Comparison of ENCODE assay signal across 1 cellular context in the genomic region with DNA sequence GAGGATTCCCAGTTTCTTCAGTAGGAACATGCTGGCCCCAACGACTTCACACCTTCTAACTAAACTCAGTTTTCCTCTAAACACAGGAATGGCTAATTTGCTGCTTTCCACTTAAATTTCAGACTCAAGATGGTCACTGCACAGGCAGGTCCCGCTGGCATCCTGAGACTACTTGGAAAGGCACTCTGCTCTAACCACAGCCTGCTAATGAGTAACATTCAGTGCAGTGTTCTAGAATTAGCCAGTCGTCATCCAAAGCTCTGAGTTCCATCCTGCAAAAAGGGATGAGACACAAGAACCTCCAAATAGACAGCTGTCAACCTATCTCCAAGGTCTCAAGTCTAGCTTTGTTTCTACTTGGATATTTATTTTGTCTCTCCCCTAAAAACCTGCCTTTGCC.
TF ChIP-seq lines count a peak whose summit lies in the region.

No MANE protein-coding gene starts in this region.

TF ChIP-seq in K562, 482 proteins besides CTCF, POLR2A, EP300 and RAD21:
- TF ChIP-seq ZNF121 (CRISPR knock-in tag; conservative IDR thresholded peaks at IDR 0.05) (no peak), ELF2 (CRISPR knock-in tag; IDR thresholded peaks at IDR 0.05) (no peak), NR1H2 (CRISPR knock-in tag; IDR thresholded peaks at IDR 0.05) (no peak), SIRT6 (IDR thresholded peaks at IDR 0.05; ENCODE audit: low read depth, low read length) (no peak), TEAD2 (tag; IDR thresholded peaks at IDR 0.05) (no peak), KLF6 (CRISPR knock-in tag; IDR thresholded peaks at IDR 0.05; ENCODE audit: borderline replicate concordance) (no peak), HNRNPL (IDR thresholded peaks at IDR 0.05; ENCODE audit: low read depth, low read length) (no peak), SIX5 (IDR thresholded peaks at IDR 0.05; ENCODE audit: borderline replicate concordance in 1 of 2, insufficient read depth in 1 of 2, low read depth in 1 of 2, low read length in 2 of 2) (no peak)
- TF ChIP-seq, protein P1, sequence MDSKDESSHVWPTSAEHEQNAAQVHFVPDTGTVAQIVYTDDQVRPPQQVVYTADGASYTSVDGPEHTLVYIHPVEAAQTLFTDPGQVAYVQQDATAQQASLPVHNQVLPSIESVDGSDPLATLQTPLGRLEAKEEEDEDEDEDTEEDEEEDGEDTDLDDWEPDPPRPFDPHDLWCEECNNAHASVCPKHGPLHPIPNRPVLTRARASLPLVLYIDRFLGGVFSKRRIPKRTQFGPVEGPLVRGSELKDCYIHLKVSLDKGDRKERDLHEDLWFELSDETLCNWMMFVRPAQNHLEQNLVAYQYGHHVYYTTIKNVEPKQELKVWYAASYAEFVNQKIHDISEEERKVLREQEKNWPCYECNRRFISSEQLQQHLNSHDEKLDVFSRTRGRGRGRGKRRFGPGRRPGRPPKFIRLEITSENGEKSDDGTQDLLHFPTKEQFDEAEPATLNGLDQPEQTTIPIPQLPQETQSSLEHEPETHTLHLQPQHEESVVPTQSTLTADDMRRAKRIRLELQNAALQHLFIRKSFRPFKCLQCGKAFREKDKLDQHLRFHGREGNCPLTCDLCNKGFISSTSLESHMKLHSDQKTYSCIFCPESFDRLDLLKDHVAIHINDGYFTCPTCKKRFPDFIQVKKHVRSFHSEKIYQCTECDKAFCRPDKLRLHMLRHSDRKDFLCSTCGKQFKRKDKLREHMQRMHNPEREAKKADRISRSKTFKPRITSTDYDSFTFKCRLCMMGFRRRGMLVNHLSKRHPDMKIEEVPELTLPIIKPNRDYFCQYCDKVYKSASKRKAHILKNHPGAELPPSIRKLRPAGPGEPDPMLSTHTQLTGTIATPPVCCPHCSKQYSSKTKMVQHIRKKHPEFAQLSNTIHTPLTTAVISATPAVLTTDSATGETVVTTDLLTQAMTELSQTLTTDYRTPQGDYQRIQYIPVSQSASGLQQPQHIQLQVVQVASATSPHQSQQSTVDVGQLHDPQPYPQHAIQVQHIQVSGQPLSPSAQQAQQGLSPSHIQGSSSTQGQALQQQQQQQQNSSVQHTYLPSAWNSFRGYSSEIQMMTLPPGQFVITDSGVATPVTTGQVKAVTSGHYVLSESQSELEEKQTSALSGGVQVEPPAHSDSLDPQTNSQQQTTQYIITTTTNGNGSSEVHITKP (IDR thresholded peaks at IDR 0.05; ENCODE audit: partially characterized antibody) = no peak
- TF ChIP-seq, protein P2, sequence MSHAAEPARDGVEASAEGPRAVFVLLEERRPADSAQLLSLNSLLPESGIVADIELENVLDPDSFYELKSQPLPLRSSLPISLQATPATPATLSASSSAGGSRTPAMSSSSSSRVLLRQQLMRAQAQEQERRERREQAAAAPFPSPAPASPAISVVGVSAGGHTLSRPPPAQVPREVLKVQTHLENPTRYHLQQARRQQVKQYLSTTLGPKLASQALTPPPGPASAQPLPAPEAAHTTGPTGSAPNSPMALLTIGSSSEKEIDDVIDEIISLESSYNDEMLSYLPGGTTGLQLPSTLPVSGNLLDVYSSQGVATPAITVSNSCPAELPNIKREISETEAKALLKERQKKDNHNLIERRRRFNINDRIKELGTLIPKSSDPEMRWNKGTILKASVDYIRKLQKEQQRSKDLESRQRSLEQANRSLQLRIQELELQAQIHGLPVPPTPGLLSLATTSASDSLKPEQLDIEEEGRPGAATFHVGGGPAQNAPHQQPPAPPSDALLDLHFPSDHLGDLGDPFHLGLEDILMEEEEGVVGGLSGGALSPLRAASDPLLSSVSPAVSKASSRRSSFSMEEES (CRISPR knock-in tag; IDR thresholded peaks at IDR 0.05) = no peak
